Comparison of ENCODE assay signal across 2 cellular contexts in the genomic region with DNA sequence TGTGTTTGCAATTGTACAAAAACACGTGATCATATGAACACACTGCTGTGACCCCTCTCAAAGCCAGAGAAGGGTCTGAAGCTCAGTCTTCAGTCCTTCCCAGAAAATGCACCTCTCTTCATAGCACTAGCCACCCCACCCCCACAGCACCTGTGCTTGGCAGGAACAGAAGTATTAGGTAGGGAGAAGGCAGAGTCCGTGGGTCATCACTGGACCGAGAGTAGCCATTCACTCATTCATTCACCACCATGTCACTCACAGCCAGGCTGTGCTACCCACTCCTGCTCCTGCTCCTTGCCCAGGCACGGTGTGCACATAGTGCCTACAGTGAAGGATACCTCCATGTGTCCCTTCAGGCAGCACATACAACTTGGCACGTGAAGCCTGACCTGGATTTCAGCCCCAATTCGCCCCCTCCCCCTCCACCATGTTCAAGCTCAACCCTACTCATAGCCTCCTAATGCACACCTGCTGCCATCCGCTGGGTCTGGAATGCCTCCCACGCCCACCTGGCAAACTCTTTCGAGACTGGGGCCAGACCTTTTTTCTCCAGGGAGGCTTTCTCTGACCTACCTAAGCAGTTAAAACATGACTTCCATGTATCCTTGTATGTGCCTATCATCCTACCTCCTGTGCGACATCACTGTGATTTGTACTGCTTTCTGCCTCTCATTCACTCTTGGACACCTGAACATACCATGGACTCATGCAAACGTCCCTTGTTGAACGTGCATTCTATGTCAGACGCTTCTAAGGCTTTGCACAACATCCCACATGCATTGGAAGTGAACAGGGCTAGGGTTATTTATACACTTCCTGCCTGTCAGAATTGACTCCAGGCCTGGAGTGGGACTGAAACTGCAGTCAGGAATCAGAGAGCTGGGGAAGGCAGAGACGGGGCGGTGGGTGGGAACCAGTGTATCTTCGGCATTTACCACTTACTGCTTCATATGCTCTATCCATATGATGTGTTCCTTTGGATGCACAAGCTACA.
TF ChIP-seq lines count a peak whose summit lies in the region.

No MANE protein-coding gene starts in this region.

TF ChIP-seq in K562, 482 proteins besides CTCF, POLR2A, EP300 and RAD21:
- no peak for TF ChIP-seq ZNF436 (CRISPR knock-in tag; IDR thresholded peaks at IDR 0.05)
- TF ChIP-seq, protein P1, sequence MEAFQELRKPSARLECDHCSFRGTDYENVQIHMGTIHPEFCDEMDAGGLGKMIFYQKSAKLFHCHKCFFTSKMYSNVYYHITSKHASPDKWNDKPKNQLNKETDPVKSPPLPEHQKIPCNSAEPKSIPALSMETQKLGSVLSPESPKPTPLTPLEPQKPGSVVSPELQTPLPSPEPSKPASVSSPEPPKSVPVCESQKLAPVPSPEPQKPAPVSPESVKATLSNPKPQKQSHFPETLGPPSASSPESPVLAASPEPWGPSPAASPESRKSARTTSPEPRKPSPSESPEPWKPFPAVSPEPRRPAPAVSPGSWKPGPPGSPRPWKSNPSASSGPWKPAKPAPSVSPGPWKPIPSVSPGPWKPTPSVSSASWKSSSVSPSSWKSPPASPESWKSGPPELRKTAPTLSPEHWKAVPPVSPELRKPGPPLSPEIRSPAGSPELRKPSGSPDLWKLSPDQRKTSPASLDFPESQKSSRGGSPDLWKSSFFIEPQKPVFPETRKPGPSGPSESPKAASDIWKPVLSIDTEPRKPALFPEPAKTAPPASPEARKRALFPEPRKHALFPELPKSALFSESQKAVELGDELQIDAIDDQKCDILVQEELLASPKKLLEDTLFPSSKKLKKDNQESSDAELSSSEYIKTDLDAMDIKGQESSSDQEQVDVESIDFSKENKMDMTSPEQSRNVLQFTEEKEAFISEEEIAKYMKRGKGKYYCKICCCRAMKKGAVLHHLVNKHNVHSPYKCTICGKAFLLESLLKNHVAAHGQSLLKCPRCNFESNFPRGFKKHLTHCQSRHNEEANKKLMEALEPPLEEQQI (IDR thresholded peaks at IDR 0.05), result no peak
- TF ChIP-seq, protein P2, sequence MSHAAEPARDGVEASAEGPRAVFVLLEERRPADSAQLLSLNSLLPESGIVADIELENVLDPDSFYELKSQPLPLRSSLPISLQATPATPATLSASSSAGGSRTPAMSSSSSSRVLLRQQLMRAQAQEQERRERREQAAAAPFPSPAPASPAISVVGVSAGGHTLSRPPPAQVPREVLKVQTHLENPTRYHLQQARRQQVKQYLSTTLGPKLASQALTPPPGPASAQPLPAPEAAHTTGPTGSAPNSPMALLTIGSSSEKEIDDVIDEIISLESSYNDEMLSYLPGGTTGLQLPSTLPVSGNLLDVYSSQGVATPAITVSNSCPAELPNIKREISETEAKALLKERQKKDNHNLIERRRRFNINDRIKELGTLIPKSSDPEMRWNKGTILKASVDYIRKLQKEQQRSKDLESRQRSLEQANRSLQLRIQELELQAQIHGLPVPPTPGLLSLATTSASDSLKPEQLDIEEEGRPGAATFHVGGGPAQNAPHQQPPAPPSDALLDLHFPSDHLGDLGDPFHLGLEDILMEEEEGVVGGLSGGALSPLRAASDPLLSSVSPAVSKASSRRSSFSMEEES (CRISPR knock-in tag; IDR thresholded peaks at IDR 0.05), result 0 out of 2 replicates have a peak, but pooled peaks have one; percentile 22
- TF ChIP-seq SRF (CRISPR knock-in tag; IDR thresholded peaks at IDR 0.05), result no peak
TF ChIP-seq in K562: peak in this region for 1.

TF ChIP-seq in HepG2, 621 proteins besides CTCF, POLR2A, EP300 and RAD21:
- TF ChIP-seq, protein P3, sequence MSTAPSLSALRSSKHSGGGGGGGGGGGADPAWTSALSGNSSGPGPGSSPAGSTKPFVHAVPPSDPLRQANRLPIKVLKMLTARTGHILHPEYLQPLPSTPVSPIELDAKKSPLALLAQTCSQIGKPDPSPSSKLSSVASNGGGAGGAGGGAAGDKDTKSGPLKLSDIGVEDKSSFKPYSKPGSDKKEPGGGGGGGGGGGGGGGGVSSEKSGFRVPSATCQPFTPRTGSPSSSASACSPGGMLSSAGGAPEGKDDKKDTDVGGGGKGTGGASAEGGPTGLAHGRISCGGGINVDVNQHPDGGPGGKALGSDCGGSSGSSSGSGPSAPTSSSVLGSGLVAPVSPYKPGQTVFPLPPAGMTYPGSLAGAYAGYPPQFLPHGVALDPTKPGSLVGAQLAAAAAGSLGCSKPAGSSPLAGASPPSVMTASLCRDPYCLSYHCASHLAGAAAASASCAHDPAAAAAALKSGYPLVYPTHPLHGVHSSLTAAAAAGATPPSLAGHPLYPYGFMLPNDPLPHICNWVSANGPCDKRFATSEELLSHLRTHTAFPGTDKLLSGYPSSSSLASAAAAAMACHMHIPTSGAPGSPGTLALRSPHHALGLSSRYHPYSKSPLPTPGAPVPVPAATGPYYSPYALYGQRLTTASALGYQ (CRISPR knock-in tag; IDR thresholded peaks at IDR 0.05), result no peak
- no peak for TF ChIP-seq KLF11 (CRISPR knock-in tag; IDR thresholded peaks at IDR 0.05)
- no peak for TF ChIP-seq SRY (CRISPR knock-in tag; IDR thresholded peaks at IDR 0.05)
- TF ChIP-seq SKI (IDR thresholded peaks at IDR 0.05; ENCODE audit: partially characterized antibody), result no peak
- TF ChIP-seq EEA1 (CRISPR knock-in tag; IDR thresholded peaks at IDR 0.05; ENCODE audit: borderline replicate concordance), result no peak
- TF ChIP-seq CBFB (CRISPR knock-in tag; IDR thresholded peaks at IDR 0.05), result no peak
- no peak for TF ChIP-seq ZNF251 (CRISPR knock-in tag; IDR thresholded peaks at IDR 0.05)
- no peak for TF ChIP-seq ADNP (CRISPR knock-in tag; IDR thresholded peaks at IDR 0.05)
- TF ChIP-seq ZNF253 (CRISPR knock-in tag; IDR thresholded peaks at IDR 0.05; ENCODE audit: borderline replicate concordance), result no peak
- TF ChIP-seq ZNF136 (CRISPR knock-in tag; IDR thresholded peaks at IDR 0.05; ENCODE audit: low read depth), result no peak
- TF ChIP-seq HDAC1 (CRISPR knock-in tag; IDR thresholded peaks at IDR 0.05), result no peak
- no peak for TF ChIP-seq MEIS2 (CRISPR knock-in tag; IDR thresholded peaks at IDR 0.05)
- no peak for TF ChIP-seq NFRKB (IDR thresholded peaks at IDR 0.05)
- no peak for TF ChIP-seq ATM (IDR thresholded peaks at IDR 0.05; ENCODE audit: borderline replicate concordance)
